In the genomic region with DNA sequence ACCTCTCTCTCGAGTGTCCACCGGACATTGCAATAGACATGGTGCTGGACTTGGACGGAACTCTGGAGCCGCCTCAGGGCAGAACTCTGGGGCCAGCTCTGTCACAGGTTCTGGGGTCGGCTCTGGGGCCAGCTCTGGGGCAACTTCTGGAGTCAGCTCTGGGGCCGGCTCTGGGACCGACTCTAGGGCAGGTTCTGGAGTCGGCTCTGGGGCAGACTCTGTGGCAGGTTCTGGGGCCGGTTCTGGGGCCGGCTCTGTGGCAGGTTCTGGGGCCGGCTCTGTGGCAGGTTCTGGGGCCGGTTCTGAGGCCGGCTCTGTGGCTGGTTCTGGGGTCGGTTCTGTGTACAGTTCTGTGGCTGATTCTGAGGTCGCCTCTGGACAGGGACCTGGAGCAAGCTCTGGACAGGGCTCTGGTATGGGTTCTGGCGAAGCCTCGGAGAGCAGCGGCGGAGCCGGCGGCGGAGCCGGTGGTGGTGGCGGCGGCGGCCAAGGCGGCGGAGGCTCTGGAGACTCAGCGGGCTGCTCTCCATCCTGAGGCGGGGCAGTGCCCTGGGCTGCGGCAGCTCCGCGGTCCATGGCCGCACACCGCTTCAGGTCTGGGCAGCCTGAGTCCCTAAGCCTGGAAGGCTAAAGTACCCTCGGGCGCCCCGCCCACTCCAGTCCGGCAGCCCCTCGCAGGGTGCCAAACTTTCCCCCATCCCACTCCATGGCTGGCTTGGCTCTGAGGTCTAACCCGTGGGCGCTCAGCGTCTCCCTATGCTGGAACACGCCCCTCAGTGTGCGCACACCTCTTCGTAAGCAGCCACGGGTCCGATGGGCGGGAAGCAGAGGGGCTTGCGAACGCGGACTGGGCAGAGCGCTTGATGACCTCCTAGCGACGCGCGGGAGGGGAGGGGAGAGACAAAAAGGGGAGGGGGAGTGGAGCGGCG, we compare ENCODE assay signal across 14 cellular contexts. TPM values are rescaled to one million over a fixed set of nuclear protein-coding genes. Genes with fewer than 3 reads are reported as not detected.
DNase-seq lines count a peak whose midpoint lies in the region; ATAC-seq and TF ChIP-seq lines count a peak whose summit lies in the region.
"Had no signal": no experiment of that assay in that cellular context is flagged by ENCODE, and none has a peak within 500 bp of the region (broad histone marks: within the 10 kb centered on the region; RNA-seq: fewer than 3 reads in every experiment).

A gene with protein sequence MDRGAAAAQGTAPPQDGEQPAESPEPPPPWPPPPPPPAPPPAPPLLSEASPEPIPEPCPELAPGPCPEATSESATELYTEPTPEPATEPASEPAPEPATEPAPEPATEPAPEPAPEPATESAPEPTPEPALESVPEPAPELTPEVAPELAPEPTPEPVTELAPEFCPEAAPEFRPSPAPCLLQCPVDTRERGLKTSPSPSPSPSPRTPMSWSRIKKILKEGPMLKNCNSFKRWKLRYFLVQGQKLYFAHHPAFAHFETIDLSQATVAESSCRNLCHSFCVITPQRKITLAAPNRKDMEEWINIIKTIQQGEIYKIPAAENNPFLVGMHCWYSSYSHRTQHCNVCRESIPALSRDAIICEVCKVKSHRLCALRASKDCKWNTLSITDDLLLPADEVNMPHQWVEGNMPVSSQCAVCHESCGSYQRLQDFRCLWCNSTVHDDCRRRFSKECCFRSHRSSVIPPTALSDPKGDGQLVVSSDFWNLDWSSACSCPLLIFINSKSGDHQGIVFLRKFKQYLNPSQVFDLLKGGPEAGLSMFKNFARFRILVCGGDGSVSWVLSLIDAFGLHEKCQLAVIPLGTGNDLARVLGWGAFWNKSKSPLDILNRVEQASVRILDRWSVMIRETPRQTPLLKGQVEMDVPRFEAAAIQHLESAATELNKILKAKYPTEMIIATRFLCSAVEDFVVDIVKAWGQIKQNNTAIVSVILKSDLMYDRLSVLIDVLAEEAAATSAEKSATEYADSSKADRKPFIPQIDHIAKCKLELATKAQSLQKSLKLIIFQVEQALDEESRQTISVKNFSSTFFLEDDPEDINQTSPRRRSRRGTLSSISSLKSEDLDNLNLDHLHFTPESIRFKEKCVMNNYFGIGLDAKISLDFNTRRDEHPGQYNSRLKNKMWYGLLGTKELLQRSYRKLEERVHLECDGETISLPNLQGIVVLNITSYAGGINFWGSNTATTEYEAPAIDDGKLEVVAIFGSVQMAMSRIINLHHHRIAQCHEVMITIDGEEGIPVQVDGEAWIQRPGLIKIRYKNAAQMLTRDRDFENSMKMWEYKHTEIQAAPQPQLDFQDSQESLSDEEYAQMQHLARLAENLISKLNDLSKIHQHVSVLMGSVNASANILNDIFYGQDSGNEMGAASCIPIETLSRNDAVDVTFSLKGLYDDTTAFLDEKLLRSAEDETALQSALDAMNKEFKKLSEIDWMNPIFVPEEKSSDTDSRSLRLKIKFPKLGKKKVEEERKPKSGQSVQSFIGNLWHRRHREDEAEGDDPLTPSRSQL (minus strand): TSS at position 723 of the 929 bp plus-strand sequence. CDS start 147 bp downstream, at position 576.

- intact Hi-C loops in A673 (cut with micrococcal nuclease; ENCODE audit: unreplicated experiment) = no loop called here
- intact Hi-C loops in naive thymus-derived CD4-positive, alpha-beta T cell (cut with micrococcal nuclease) = no loop called here

- BruUV-seq in A673 (replicated peaks; lab: Mats Ljungman, UMichigan) = TSS peak; percentile 34

- peaks cover 72% of the 10 kb centered on the region for H3K27me3 ChIP-seq in A673 (replicated peaks; ENCODE audit: insufficient read depth, low read depth, low read length, poor library complexity)
- no peaks in the 10 kb centered on the region for H3K27me3 ChIP-seq in naive thymus-derived CD4-positive, alpha-beta T cell (ENCODE audit: control insufficient read depth in 2 of 2, insufficient read depth in 2 of 2, low read length in 2 of 2)
- H3K27me3 ChIP-seq: testis had no signal

- peak within 1 kb of the TSS; percentile 43 for H3K4me3 ChIP-seq in A673 (ENCODE audit: low read depth, low read length, poor library complexity, severe bottlenecking)
- H3K4me3 ChIP-seq in naive thymus-derived CD4-positive, alpha-beta T cell (ENCODE audit: low read length) = no peak within 1 kb of the TSS
- H3K4me3 ChIP-seq: GM12878, testis had no signal

- DNase-seq in A673 (ENCODE audit: low spot score) (peak; percentile 59), HEK293T (ENCODE audit: extremely low spot score) (peak; percentile 30), ecto neural progenitor cell (ENCODE audit: low spot score) (peak; percentile 79), NCI-H1694 (lab: John Stamatoyannopoulos, UW) (no peak), germinal center (ENCODE audit: low spot score) (no peak), MV-4-11 (lab: John Stamatoyannopoulos, UW) (no peak), NCI-H1105 (lab: John Stamatoyannopoulos, UW) (no peak)
- no peak for DNase-seq in naive thymus-derived CD4-positive, alpha-beta T cell
- DNase-seq: CD4-positive, CD25-positive, alpha-beta regulatory T cell; stimulated activated CD4-positive, alpha-beta T cell treated with anti-CD3 and anti-CD28 coated beads, Interleukin-4, amount 100 ng/mL, for 1 hour; testis had no signal

- no peaks in the 10 kb centered on the region for H3K36me3 ChIP-seq in A673 (ENCODE audit: insufficient read depth, low read length, poor library complexity, severe bottlenecking)
- H3K36me3 ChIP-seq in naive thymus-derived CD4-positive, alpha-beta T cell (ENCODE audit: control insufficient read depth in 2 of 3, insufficient read depth in 3 of 3, low read length in 3 of 3) = no peaks in the 10 kb centered on the region
- H3K36me3 ChIP-seq: gastroesophageal sphincter had no signal

- H3K9me3 ChIP-seq in A673 (ENCODE audit: low read depth, low read length, poor library complexity, severe bottlenecking) = no peaks in the 10 kb centered on the region
- no peaks in the 10 kb centered on the region for H3K9me3 ChIP-seq in naive thymus-derived CD4-positive, alpha-beta T cell (ENCODE audit: control insufficient read depth in 2 of 3, low read length in 3 of 3)
- H3K9me3 ChIP-seq: gastroesophageal sphincter, testis had no signal

- POLR2A ChIA-PET in A673 (lab: Charles Lee; ENCODE audit: low non-redundant PET) = no interaction called here
- POLR2A ChIA-PET in HEK293T (lab: Yijun Ruan, JAX) = no interaction called here
- POLR2A ChIA-PET in naive thymus-derived CD4-positive, alpha-beta T cell (lab: Charles Lee) = no interaction called here

- TF ChIP-seq CTCF in A673 (conservative IDR thresholded peaks at IDR 0.05; ENCODE audit: low read depth, low read length) = no peak

- H3K9me3 Mint-ChIP-seq in naive thymus-derived CD4-positive, alpha-beta T cell = peaks cover 0 to 1% (median 0%) of the 10 kb centered on the region in 11 donors

- H3K27ac Mint-ChIP-seq in naive thymus-derived CD4-positive, alpha-beta T cell = no peak within 1 kb of the TSS
- H3K27ac Mint-ChIP-seq: CD4-positive, CD25-positive, alpha-beta regulatory T cell had no signal

- H3K4me1 ChIP-seq in A673 (ENCODE audit: insufficient read depth, low read length, poor library complexity, severe bottlenecking) = no peaks in the 10 kb centered on the region
- H3K4me1 ChIP-seq in naive thymus-derived CD4-positive, alpha-beta T cell (ENCODE audit: control insufficient read depth in 2 of 2, insufficient read depth in 2 of 2, low read length in 2 of 2) = no peaks in the 10 kb centered on the region
- H3K4me1 ChIP-seq: testis had no signal

- no peak within 1 kb of the TSS for H3K27ac ChIP-seq in A673 (ENCODE audit: low read depth, low read length, poor library complexity, severe bottlenecking)
- no peak within 1 kb of the TSS for H3K27ac ChIP-seq in naive thymus-derived CD4-positive, alpha-beta T cell (ENCODE audit: low read depth, low read length)
- H3K27ac ChIP-seq: gastroesophageal sphincter, testis had no signal

- H3K36me3 Mint-ChIP-seq in naive thymus-derived CD4-positive, alpha-beta T cell = no peaks in the 10 kb centered on the region
- H3K36me3 Mint-ChIP-seq: CD4-positive, CD25-positive, alpha-beta regulatory T cell had no signal

- peaks cover 33 to 58% (median 41%) of the 10 kb centered on the region in 5 donors for H3K27me3 Mint-ChIP-seq in naive thymus-derived CD4-positive, alpha-beta T cell

- peak within 1 kb of the TSS in 8 of 10 donors; percentile 10 to 68 (median 44) for H3K4me3 Mint-ChIP-seq in naive thymus-derived CD4-positive, alpha-beta T cell

- CTCF ChIA-PET in A673 (lab: Charles Lee) (interaction anchor here (0.5 to 0.6 kb wide), 2 partner anchors 149 to 1315 kb away, joined by 3 read pairs; no protein-coding TSS in a partner anchor), HEK293T (lab: Yijun Ruan, JAX) (no interaction called here)
- CTCF ChIA-PET in naive thymus-derived CD4-positive, alpha-beta T cell (lab: Charles Lee) = no interaction called here

- ATAC-seq in naive thymus-derived CD4-positive, alpha-beta T cell = no peak
- ATAC-seq: gastroesophageal sphincter, GM12878 had no signal

- peaks cover 0 to 20% (median 8%) of the 10 kb centered on the region in 7 donors for H3K4me1 Mint-ChIP-seq in naive thymus-derived CD4-positive, alpha-beta T cell

TF ChIP-seq in HEK293T, 16 proteins besides CTCF, POLR2A, EP300 and RAD21:
- TF ChIP-seq L3MBTL2 (conservative IDR thresholded peaks at IDR 0.05) (peak; percentile 53; the same call in 1 of the 2 replicates), FOXM1 (IDR thresholded peaks at IDR 0.05; ENCODE audit: borderline replicate concordance) (no peak)

RNA-seq across cellular contexts. Expression of the gene that starts here (rescaled TPM):
- 9.6 and 10.8 TPM in 2 replicates for total RNA-seq in A673 (2021)
- under 1 TPM in 2 of 5 experiments, not detected in 3; 0.11 to 0.96 TPM for total RNA-seq in naive thymus-derived CD4-positive, alpha-beta T cell
- not detected for polyA plus RNA-seq in naive thymus-derived CD4-positive, alpha-beta T cell
- total RNA-seq: CD4-positive, CD25-positive, alpha-beta regulatory T cell; GM12878; myocyte had no signal
- polyA plus RNA-seq: CD4-positive, CD25-positive, alpha-beta regulatory T cell had no signal

Comparison
In these comparisons a context has a peak if more than half of its experiments do, and no peak if none do; other contexts are left out.
1. DNase-seq: peak in A673 (single experiment), HEK293T (single experiment) and ecto neural progenitor cell (single experiment); none in naive thymus-derived CD4-positive, alpha-beta T cell (0 of 9), NCI-H1694 (single experiment), germinal center (single experiment), MV-4-11 (single experiment) and NCI-H1105 (single experiment).